14 cellular contexts compared by ENCODE assay signal in genomic region chr18:55856191-55856590, GRCh38.
DNase-seq lines count a peak whose midpoint lies in the region; ATAC-seq and TF ChIP-seq lines count a peak whose summit lies in the region.
"Had no signal": no experiment of that assay in that cellular context is flagged by ENCODE, and none has a peak within 500 bp of the region (broad histone marks: within the 10 kb centered on the region; RNA-seq: fewer than 3 reads in every experiment).

No MANE protein-coding gene starts in this region.

- H3K36me3 ChIP-seq in HAP-1 (replicated peaks) (no peaks in the 10 kb centered on the region), skeletal muscle satellite cell (ENCODE audit: insufficient read depth, low read length) (no peaks in the 10 kb centered on the region), gastroesophageal sphincter (no peaks in the 10 kb centered on the region)

- H3K27me3 ChIP-seq in HAP-1 (ENCODE audit: low read depth): peaks cover 43% of the 10 kb centered on the region
- no peaks in the 10 kb centered on the region for H3K27me3 ChIP-seq in skeletal muscle satellite cell (ENCODE audit: control insufficient read depth, insufficient read depth, low read length)
- no peaks in the 10 kb centered on the region for H3K27me3 ChIP-seq in gastroesophageal sphincter

- no peak for TF ChIP-seq CTCF in foreskin fibroblast (IDR thresholded peaks at IDR 0.05; ENCODE audit: low read depth, low read length)
- TF ChIP-seq CTCF in gastroesophageal sphincter (IDR thresholded peaks at IDR 0.05): no peak

- no peaks in the 10 kb centered on the region for H3K9me3 ChIP-seq in HAP-1
- H3K9me3 ChIP-seq in skeletal muscle satellite cell (replicated peaks; ENCODE audit: low read length): no peaks in the 10 kb centered on the region
- H3K9me3 ChIP-seq in gastroesophageal sphincter: no peaks in the 10 kb centered on the region

- H3K4me1 ChIP-seq in HAP-1: peaks cover 17% of the 10 kb centered on the region
- peaks cover 33% of the 10 kb centered on the region for H3K4me1 ChIP-seq in skeletal muscle satellite cell (ENCODE audit: control insufficient read depth, insufficient read depth, low read length)
- no peaks in the 10 kb centered on the region for H3K4me1 ChIP-seq in gastroesophageal sphincter

- peak overlapping the region; percentile 41 for H3K4me2 ChIP-seq in skeletal muscle satellite cell (ENCODE audit: low read length)

- 29 to 36% methylated on average over 2 of the region's 2 CpGs for WGBS in gastroesophageal sphincter (ENCODE audit: low coverage in 1 of 2), 2 donors

- TF ChIP-seq POLR2A in gastroesophageal sphincter (IDR thresholded peaks at IDR 0.05) (no peak), erythroblast (IDR thresholded peaks at IDR 0.05; ENCODE audit: low read length) (no peak)

- ATAC-seq in gastroesophageal sphincter: no peak
- ATAC-seq: stimulated activated naive CD8-positive, alpha-beta T cell treated with anti-CD3 and anti-CD28 coated beads, Interleukin-15, amount 100 ng/mL, for 72 hours had no signal

- in situ Hi-C loops in HAP-1 (cut with MboI; ENCODE audit: low sequenced_read_pairs): loop anchor here (25.0 kb wide), 1 partner anchor 706 kb away; no protein-coding TSS in a partner anchor

- no peak overlapping the region for H3K9ac ChIP-seq in skeletal muscle satellite cell (ENCODE audit: low read depth, low read length)

- H3K27ac ChIP-seq in gastroesophageal sphincter: no peak overlapping the region

- DNase-seq in HAP-1 (ENCODE audit: low spot score in 2 of 2): peak; percentile 74 to 81
- peak; percentile 40 for DNase-seq in T1000 (lab: John Stamatoyannopoulos, UW)
- DNase-seq in foreskin fibroblast: peak; percentile 72 to 89
- no peak for DNase-seq in C1 segment of cervical spinal cord (lab: John Stamatoyannopoulos, UW)
- no peak for DNase-seq in cerebellum (ENCODE audit: low spot score)
- no peak for DNase-seq in erythroblast (lab: John Stamatoyannopoulos, UW)
- DNase-seq: activated CD4-positive, alpha-beta T cell treated with anti-CD3 and anti-CD28 coated beads, Interleukin-2, amount 50 U/mL, for 4 hours; DND-41; NCI-H2081; SHP77; stimulated activated CD4-positive, alpha-beta T cell treated with anti-CD3 and anti-CD28 coated beads, Interleukin-15, amount 100 ng/mL, for 24 hours; stimulated activated naive CD8-positive, alpha-beta T cell treated with anti-CD3 and anti-CD28 coated beads, Interleukin-15, amount 100 ng/mL, for 72 hours had no signal

- no peak for TF ChIP-seq EP300 in gastroesophageal sphincter (IDR thresholded peaks at IDR 0.05)

- H3K4me3 ChIP-seq in HAP-1 (no peak overlapping the region), foreskin fibroblast (ENCODE audit: low read depth in 1 of 2, low read length in 2 of 2) (no peak overlapping the region), skeletal muscle satellite cell (ENCODE audit: low read length) (no peak overlapping the region), gastroesophageal sphincter (no peak overlapping the region)

Comparison
In these comparisons a context has a peak if more than half of its experiments do, and no peak if none do; other contexts are left out.
1. DNase-seq: peak in HAP-1 (2 of 2), T1000 (single experiment) and foreskin fibroblast (2 of 2); none in C1 segment of cervical spinal cord (0 of 14), cerebellum (single experiment) and erythroblast (0 of 2).